ENCODE assay signal across 1 cellular context in the genomic region with DNA sequence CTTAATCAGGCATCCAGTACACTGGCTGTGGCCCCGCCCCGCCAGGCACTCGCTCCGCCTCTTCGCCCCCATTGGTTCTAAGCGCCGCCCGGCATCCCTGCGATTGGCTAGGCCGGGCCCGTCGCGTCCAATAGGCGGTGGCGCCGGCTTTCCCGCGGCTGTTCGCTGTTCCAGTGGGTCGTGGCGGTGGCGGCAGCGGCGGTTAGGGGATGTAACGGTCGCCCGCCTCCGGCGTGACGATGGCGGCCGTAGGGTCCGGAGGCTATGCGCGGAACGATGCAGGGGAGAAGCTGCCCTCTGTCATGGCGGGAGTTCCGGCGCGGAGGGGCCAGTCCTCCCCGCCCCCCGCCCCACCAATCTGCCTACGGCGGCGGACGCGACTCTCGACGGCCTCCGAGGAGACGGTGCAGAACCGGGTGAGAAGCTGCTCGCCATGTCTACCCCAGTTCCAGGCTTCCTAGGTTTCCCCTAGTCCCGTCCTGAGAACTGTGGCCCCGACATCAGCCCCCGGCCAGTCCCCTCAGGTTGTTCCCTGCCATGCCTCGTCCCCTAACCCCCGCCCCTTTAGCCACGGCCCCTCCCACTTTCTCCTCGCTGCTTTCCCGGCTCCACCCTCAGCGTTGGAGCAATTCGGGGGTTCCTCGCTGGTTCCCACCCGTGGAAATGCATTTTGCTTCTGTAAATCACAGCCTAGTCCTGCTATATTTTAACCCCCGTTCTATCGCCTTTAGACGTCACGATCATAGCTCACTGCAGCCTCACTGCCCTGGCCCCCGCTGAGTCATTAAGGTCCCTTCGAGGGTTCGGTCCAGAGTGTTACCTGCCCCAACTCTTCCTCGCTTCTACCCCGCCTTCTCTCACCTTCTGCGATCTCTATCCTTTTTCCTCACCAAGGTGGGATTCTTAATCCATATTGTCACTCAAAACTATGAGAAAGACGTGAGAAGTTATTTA.
TF ChIP-seq lines count a peak whose summit lies in the region.

A gene (plus strand): TSS at position 165 of the 954 bp plus-strand sequence. CDS start 75 bp downstream, at position 240.

TF ChIP-seq in K562, 482 proteins besides CTCF, POLR2A, EP300 and RAD21 (continued from another document and continues in another):
- TF ChIP-seq, protein P1, sequence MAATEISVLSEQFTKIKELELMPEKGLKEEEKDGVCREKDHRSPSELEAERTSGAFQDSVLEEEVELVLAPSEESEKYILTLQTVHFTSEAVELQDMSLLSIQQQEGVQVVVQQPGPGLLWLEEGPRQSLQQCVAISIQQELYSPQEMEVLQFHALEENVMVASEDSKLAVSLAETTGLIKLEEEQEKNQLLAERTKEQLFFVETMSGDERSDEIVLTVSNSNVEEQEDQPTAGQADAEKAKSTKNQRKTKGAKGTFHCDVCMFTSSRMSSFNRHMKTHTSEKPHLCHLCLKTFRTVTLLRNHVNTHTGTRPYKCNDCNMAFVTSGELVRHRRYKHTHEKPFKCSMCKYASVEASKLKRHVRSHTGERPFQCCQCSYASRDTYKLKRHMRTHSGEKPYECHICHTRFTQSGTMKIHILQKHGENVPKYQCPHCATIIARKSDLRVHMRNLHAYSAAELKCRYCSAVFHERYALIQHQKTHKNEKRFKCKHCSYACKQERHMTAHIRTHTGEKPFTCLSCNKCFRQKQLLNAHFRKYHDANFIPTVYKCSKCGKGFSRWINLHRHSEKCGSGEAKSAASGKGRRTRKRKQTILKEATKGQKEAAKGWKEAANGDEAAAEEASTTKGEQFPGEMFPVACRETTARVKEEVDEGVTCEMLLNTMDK (IDR thresholded peaks at IDR 0.05; ENCODE audit: borderline replicate concordance, insufficient read depth, low read depth, low read length, poor library complexity, severe bottlenecking) = no peak
- TF ChIP-seq NR2C2 (CRISPR knock-in tag; IDR thresholded peaks at IDR 0.05) (no peak), NR2C2 (tag; IDR thresholded peaks at IDR 0.05) (no peak), YY1 (IDR thresholded peaks at IDR 0.05; ENCODE audit: borderline replicate concordance in 1 of 3, control insufficient read depth in 1 of 3, extremely low read depth in 1 of 3, insufficient read depth in 3 of 3, insufficient read length in 1 of 3, insufficient replicate concordance in 2 of 3, low read depth in 1 of 3, low read length in 2 of 3) (peak; percentile 11 to 78 (median 37)), PHF8 (IDR thresholded peaks at IDR 0.05; ENCODE audit: borderline replicate concordance, low read length) (peak; percentile 71; the same call in 1 of the 2 replicates), ETV5 (CRISPR knock-in tag; IDR thresholded peaks at IDR 0.05; ENCODE audit: low read depth) (peak; percentile 66), POLR2B (IDR thresholded peaks at IDR 0.05; ENCODE audit: low read depth, partially characterized antibody) (no peak), SRSF1 (IDR thresholded peaks at IDR 0.05; ENCODE audit: low read depth, low read length) (no peak), ZNF644 (tag; IDR thresholded peaks at IDR 0.05; ENCODE audit: low read depth) (no peak), XRCC4 (IDR thresholded peaks at IDR 0.05; ENCODE audit: extremely low read depth, insufficient read depth, insufficient read length) (no peak), GATA2 (CRISPR knock-in tag; IDR thresholded peaks at IDR 0.05) (no peak), NFYB (IDR thresholded peaks at IDR 0.05; ENCODE audit: extremely low read depth, insufficient read length) (peak; percentile 99), STAG1 (CRISPR knock-in tag; IDR thresholded peaks at IDR 0.05; ENCODE audit: borderline replicate concordance) (no peak), PTTG1 (tag; IDR thresholded peaks at IDR 0.05; ENCODE audit: low read depth) (no peak), RAD51 (IDR thresholded peaks at IDR 0.05; ENCODE audit: borderline replicate concordance, low read depth) (no peak), ZNF239 (CRISPR knock-in tag; IDR thresholded peaks at IDR 0.05) (no peak), TCFL5 (CRISPR knock-in tag; conservative IDR thresholded peaks at IDR 0.05) (no peak), RBM22 (IDR thresholded peaks at IDR 0.05; ENCODE audit: low read depth, low read length, poor library complexity, severe bottlenecking) (peak; percentile 30), SMC3 (conservative IDR thresholded peaks at IDR 0.05; ENCODE audit: insufficient read depth, low read depth, low read length) (no peak), ZFP1 (CRISPR knock-in tag; IDR thresholded peaks at IDR 0.05) (no peak), CAMTA2 (CRISPR knock-in tag; conservative IDR thresholded peaks at IDR 0.05) (no peak), EHMT2 (IDR thresholded peaks at IDR 0.05) (no peak), BCOR (IDR thresholded peaks at IDR 0.05) (no peak), JUN (IDR thresholded peaks at IDR 0.05; ENCODE audit: borderline replicate concordance, low read depth, low read length) (no peak), JUN (CRISPR knock-in tag; IDR thresholded peaks at IDR 0.05; ENCODE audit: borderline replicate concordance) (no peak), EP400 (IDR thresholded peaks at IDR 0.05) (peak; percentile 96), DNMT1 (IDR thresholded peaks at IDR 0.05) (no peak), TAL1 (IDR thresholded peaks at IDR 0.05) (no peak), NFATC3 (IDR thresholded peaks at IDR 0.05) (no peak), PHB2 (IDR thresholded peaks at IDR 0.05; ENCODE audit: low read depth) (no peak), FUS (optimal IDR thresholded peaks at IDR 0.05; ENCODE audit: low read depth, low read length) (no peak), MED1 (CRISPR knock-in tag; IDR thresholded peaks at IDR 0.05; ENCODE audit: borderline replicate concordance) (no peak), PRPF4 (IDR thresholded peaks at IDR 0.05; ENCODE audit: insufficient read depth, low read depth, low read length, poor library complexity, severe bottlenecking) (no peak), SMARCC2 (IDR thresholded peaks at IDR 0.05; ENCODE audit: low read depth) (no peak), MYNN (IDR thresholded peaks at IDR 0.05) (no peak), MYNN (CRISPR knock-in tag; IDR thresholded peaks at IDR 0.05) (no peak), ILK (tag; IDR thresholded peaks at IDR 0.05; ENCODE audit: borderline replicate concordance, low read depth) (no peak)
- TF ChIP-seq, protein P2, sequence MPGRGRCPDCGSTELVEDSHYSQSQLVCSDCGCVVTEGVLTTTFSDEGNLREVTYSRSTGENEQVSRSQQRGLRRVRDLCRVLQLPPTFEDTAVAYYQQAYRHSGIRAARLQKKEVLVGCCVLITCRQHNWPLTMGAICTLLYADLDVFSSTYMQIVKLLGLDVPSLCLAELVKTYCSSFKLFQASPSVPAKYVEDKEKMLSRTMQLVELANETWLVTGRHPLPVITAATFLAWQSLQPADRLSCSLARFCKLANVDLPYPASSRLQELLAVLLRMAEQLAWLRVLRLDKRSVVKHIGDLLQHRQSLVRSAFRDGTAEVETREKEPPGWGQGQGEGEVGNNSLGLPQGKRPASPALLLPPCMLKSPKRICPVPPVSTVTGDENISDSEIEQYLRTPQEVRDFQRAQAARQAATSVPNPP (IDR thresholded peaks at IDR 0.05; ENCODE audit: borderline replicate concordance, insufficient read depth, insufficient read length) = no peak
- TF ChIP-seq, protein P3, sequence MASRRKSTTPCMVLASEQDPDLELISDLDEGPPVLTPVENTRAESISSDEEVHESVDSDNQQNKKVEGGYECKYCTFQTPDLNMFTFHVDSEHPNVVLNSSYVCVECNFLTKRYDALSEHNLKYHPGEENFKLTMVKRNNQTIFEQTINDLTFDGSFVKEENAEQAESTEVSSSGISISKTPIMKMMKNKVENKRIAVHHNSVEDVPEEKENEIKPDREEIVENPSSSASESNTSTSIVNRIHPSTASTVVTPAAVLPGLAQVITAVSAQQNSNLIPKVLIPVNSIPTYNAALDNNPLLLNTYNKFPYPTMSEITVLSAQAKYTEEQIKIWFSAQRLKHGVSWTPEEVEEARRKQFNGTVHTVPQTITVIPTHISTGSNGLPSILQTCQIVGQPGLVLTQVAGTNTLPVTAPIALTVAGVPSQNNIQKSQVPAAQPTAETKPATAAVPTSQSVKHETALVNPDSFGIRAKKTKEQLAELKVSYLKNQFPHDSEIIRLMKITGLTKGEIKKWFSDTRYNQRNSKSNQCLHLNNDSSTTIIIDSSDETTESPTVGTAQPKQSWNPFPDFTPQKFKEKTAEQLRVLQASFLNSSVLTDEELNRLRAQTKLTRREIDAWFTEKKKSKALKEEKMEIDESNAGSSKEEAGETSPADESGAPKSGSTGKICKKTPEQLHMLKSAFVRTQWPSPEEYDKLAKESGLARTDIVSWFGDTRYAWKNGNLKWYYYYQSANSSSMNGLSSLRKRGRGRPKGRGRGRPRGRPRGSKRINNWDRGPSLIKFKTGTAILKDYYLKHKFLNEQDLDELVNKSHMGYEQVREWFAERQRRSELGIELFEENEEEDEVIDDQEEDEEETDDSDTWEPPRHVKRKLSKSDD (conservative IDR thresholded peaks at IDR 0.05; ENCODE audit: low read length) = no peak
- TF ChIP-seq, protein P4, sequence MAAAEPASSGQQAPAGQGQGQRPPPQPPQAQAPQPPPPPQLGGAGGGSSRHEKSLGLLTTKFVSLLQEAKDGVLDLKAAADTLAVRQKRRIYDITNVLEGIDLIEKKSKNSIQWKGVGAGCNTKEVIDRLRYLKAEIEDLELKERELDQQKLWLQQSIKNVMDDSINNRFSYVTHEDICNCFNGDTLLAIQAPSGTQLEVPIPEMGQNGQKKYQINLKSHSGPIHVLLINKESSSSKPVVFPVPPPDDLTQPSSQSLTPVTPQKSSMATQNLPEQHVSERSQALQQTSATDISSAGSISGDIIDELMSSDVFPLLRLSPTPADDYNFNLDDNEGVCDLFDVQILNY (CRISPR knock-in tag; IDR thresholded peaks at IDR 0.05) = no peak
- TF ChIP-seq, protein P5, sequence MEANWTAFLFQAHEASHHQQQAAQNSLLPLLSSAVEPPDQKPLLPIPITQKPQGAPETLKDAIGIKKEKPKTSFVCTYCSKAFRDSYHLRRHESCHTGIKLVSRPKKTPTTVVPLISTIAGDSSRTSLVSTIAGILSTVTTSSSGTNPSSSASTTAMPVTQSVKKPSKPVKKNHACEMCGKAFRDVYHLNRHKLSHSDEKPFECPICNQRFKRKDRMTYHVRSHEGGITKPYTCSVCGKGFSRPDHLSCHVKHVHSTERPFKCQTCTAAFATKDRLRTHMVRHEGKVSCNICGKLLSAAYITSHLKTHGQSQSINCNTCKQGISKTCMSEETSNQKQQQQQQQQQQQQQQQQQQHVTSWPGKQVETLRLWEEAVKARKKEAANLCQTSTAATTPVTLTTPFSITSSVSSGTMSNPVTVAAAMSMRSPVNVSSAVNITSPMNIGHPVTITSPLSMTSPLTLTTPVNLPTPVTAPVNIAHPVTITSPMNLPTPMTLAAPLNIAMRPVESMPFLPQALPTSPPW (CRISPR knock-in tag; IDR thresholded peaks at IDR 0.05) = peak; percentile 36
- TF ChIP-seq, protein P6, sequence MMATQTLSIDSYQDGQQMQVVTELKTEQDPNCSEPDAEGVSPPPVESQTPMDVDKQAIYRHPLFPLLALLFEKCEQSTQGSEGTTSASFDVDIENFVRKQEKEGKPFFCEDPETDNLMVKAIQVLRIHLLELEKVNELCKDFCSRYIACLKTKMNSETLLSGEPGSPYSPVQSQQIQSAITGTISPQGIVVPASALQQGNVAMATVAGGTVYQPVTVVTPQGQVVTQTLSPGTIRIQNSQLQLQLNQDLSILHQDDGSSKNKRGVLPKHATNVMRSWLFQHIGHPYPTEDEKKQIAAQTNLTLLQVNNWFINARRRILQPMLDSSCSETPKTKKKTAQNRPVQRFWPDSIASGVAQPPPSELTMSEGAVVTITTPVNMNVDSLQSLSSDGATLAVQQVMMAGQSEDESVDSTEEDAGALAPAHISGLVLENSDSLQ (IDR thresholded peaks at IDR 0.05) = no peak; the same call in 1 of the 2 replicates
- TF ChIP-seq, protein P7, sequence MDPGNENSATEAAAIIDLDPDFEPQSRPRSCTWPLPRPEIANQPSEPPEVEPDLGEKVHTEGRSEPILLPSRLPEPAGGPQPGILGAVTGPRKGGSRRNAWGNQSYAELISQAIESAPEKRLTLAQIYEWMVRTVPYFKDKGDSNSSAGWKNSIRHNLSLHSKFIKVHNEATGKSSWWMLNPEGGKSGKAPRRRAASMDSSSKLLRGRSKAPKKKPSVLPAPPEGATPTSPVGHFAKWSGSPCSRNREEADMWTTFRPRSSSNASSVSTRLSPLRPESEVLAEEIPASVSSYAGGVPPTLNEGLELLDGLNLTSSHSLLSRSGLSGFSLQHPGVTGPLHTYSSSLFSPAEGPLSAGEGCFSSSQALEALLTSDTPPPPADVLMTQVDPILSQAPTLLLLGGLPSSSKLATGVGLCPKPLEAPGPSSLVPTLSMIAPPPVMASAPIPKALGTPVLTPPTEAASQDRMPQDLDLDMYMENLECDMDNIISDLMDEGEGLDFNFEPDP (CRISPR knock-in tag; IDR thresholded peaks at IDR 0.05) = no peak
- TF ChIP-seq, protein P8, sequence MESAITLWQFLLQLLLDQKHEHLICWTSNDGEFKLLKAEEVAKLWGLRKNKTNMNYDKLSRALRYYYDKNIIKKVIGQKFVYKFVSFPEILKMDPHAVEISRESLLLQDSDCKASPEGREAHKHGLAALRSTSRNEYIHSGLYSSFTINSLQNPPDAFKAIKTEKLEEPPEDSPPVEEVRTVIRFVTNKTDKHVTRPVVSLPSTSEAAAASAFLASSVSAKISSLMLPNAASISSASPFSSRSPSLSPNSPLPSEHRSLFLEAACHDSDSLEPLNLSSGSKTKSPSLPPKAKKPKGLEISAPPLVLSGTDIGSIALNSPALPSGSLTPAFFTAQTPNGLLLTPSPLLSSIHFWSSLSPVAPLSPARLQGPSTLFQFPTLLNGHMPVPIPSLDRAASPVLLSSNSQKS (CRISPR knock-in tag; IDR thresholded peaks at IDR 0.05) = no peak
- TF ChIP-seq, protein P9, sequence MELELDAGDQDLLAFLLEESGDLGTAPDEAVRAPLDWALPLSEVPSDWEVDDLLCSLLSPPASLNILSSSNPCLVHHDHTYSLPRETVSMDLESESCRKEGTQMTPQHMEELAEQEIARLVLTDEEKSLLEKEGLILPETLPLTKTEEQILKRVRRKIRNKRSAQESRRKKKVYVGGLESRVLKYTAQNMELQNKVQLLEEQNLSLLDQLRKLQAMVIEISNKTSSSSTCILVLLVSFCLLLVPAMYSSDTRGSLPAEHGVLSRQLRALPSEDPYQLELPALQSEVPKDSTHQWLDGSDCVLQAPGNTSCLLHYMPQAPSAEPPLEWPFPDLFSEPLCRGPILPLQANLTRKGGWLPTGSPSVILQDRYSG (tag; conservative IDR thresholded peaks at IDR 0.05; ENCODE audit: low read depth) = no peak
- TF ChIP-seq, protein P10, sequence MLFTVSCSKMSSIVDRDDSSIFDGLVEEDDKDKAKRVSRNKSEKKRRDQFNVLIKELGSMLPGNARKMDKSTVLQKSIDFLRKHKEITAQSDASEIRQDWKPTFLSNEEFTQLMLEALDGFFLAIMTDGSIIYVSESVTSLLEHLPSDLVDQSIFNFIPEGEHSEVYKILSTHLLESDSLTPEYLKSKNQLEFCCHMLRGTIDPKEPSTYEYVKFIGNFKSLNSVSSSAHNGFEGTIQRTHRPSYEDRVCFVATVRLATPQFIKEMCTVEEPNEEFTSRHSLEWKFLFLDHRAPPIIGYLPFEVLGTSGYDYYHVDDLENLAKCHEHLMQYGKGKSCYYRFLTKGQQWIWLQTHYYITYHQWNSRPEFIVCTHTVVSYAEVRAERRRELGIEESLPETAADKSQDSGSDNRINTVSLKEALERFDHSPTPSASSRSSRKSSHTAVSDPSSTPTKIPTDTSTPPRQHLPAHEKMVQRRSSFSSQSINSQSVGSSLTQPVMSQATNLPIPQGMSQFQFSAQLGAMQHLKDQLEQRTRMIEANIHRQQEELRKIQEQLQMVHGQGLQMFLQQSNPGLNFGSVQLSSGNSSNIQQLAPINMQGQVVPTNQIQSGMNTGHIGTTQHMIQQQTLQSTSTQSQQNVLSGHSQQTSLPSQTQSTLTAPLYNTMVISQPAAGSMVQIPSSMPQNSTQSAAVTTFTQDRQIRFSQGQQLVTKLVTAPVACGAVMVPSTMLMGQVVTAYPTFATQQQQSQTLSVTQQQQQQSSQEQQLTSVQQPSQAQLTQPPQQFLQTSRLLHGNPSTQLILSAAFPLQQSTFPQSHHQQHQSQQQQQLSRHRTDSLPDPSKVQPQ (CRISPR knock-in tag; IDR thresholded peaks at IDR 0.05; ENCODE audit: borderline replicate concordance) = no peak
